Comparison of ENCODE assay signal across 12 cellular contexts in genomic region chr4:180947421-180947820, GRCh38.
A peak's percentile ranks its signal among the peaks of the same experiment; 100 is the strongest.
DNase-seq lines count a peak whose midpoint lies in the region; ATAC-seq and TF ChIP-seq lines count a peak whose summit lies in the region.
"Had no signal": no experiment of that assay in that cellular context is flagged by ENCODE, and none has a peak within 500 bp of the region (broad histone marks: within the 10 kb centered on the region; RNA-seq: fewer than 3 reads in every experiment).

No MANE protein-coding gene starts in this region.

- H3K27me3 ChIP-seq in HAP-1 (ENCODE audit: low read depth) = no peaks in the 10 kb centered on the region
- no peaks in the 10 kb centered on the region for H3K27me3 ChIP-seq in fibroblast of lung (ENCODE audit: control insufficient read depth, insufficient read depth, low read length)

- TF ChIP-seq CTCF in fibroblast of lung (conservative IDR thresholded peaks at IDR 0.05 in 1 of 2, IDR thresholded peaks at IDR 0.05 in 1 of 2; ENCODE audit: low read depth in 1 of 2, low read length in 2 of 2) = peak; percentile 20 to 38

- no peaks in the 10 kb centered on the region for H3K79me2 ChIP-seq in fibroblast of lung (ENCODE audit: control insufficient read depth, insufficient read depth, low read length)

- H3K4me2 ChIP-seq in fibroblast of lung (ENCODE audit: extremely low read depth, insufficient read depth, low read length) = no peak overlapping the region

- H3K36me3 ChIP-seq in HAP-1 (replicated peaks) (no peaks in the 10 kb centered on the region), fibroblast of lung (ENCODE audit: control insufficient read depth, insufficient read depth, low read length) (no peaks in the 10 kb centered on the region)

- ATAC-seq in HG02763 (IDR thresholded peaks at IDR 0.05; ENCODE audit: unreplicated experiment) (no peak), GM19351 (IDR thresholded peaks at IDR 0.05; ENCODE audit: unreplicated experiment) (no peak)

- H3K27ac ChIP-seq in fibroblast of lung (ENCODE audit: insufficient read depth, low read length) = no peak overlapping the region
- H3K27ac ChIP-seq: skin epidermis had no signal

- no peak overlapping the region for H3K9ac ChIP-seq in fibroblast of lung (ENCODE audit: insufficient read depth, low read length)

- in situ Hi-C loops in HAP-1 (cut with MboI; ENCODE audit: low sequenced_read_pairs) = loop anchor here (10.0 kb wide), 1 partner anchor 113 kb away; no protein-coding TSS in a partner anchor

- no peak overlapping the region for H2AFZ ChIP-seq in fibroblast of lung (ENCODE audit: low read length)

- H3K4me3 ChIP-seq in HAP-1 (no peak overlapping the region), fibroblast of lung (replicated peaks in 1 of 4; ENCODE audit: control extremely low read depth in 1 of 4, insufficient read depth in 1 of 4, low read depth in 3 of 4, low read length in 4 of 4) (no peak overlapping the region)
- H3K4me3 ChIP-seq: skin epidermis had no signal

- H3K9me3 ChIP-seq in HAP-1 = no peaks in the 10 kb centered on the region
- no peaks in the 10 kb centered on the region for H3K9me3 ChIP-seq in fibroblast of lung (ENCODE audit: control insufficient read depth, insufficient read depth, low read depth, low read length)

- no peaks in the 10 kb centered on the region for H4K20me1 ChIP-seq in fibroblast of lung (ENCODE audit: control insufficient read depth, extremely low read depth, insufficient read depth, low read length)

- peaks cover 17% of the 10 kb centered on the region for H3K4me1 ChIP-seq in HAP-1
- H3K4me1 ChIP-seq in fibroblast of lung (ENCODE audit: control insufficient read depth, extremely low read depth, insufficient read depth, low read length) = no peaks in the 10 kb centered on the region

- DNase-seq in A172 (ENCODE audit: low spot score) = peak; percentile 41
- peak; percentile 14 to 65 for DNase-seq in HAP-1 (ENCODE audit: low spot score in 2 of 2)
- peak; percentile 45 for DNase-seq in RKO (ENCODE audit: low spot score)
- DNase-seq in fibroblast of lung (ENCODE audit: low read depth in 2 of 2) = peak; percentile 28 to 85
- no peak for DNase-seq in UCSD-AML1 (lab: John Stamatoyannopoulos, UW; ENCODE audit: unreplicated experiment)
- no peak for DNase-seq in dermis blood vessel endothelial cell
- DNase-seq: activated CD4-positive, alpha-beta T cell treated with anti-CD3 and anti-CD28 coated beads, Interleukin-2, amount 50 U/mL, for 1 hour; C1 segment of cervical spinal cord; NCI-H187 treated with DMSO at 0.1 percent for 48 hours had no signal

Comparison
In these comparisons a context has a peak if more than half of its experiments do, and no peak if none do; other contexts are left out.
1. DNase-seq: peak in A172 (single experiment), HAP-1 (2 of 2), RKO (single experiment) and fibroblast of lung (2 of 2); none in UCSD-AML1 (single experiment) and dermis blood vessel endothelial cell (single experiment).